In the genomic region with DNA sequence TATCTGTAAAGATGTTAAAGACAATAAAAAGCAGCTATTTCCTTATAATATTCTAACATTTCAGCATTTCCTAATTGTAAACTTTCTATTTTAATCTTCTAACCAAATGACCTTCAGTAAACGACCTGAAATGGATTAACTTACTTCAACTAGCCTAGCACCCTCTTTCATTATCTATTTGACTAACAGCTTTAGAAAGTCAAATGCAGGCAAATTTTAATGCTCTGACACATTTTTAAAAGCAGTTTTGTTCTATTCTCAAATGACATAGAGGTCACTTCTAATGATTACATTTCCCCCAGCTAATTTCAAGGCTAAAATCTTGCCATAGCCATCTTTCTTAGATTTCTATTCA, we compare ENCODE assay signal across 13 cellular contexts. TPM values are rescaled to one million over a fixed set of nuclear protein-coding genes. Genes with fewer than 3 reads are reported as not detected.
DNase-seq lines count a peak whose midpoint lies in the region; ATAC-seq and TF ChIP-seq lines count a peak whose summit lies in the region.
"Had no signal": no experiment of that assay in that cellular context is flagged by ENCODE, and none has a peak within 500 bp of the region (broad histone marks: within the 10 kb centered on the region; RNA-seq: fewer than 3 reads in every experiment).

No MANE protein-coding gene starts in this region.

- no peaks in the 10 kb centered on the region for H3K9me2 ChIP-seq in MM.1S (replicated peaks; ENCODE audit: insufficient read depth, low read length)

- H3K4me3 ChIP-seq in RWPE2 (ENCODE audit: severe bottlenecking) (no peak overlapping the region), MM.1S (ENCODE audit: low read length) (no peak overlapping the region)
- H3K4me3 ChIP-seq: uterus had no signal

- H3K9ac ChIP-seq in MM.1S (ENCODE audit: low read length), result no peak overlapping the region
- H3K9ac ChIP-seq: parathyroid adenoma had no signal

- TF ChIP-seq CTCF in 22Rv1 (IDR thresholded peaks at IDR 0.05), result no peak
- TF ChIP-seq CTCF in RWPE2 (IDR thresholded peaks at IDR 0.05; ENCODE audit: poor library complexity, severe bottlenecking), result no peak
- no peak for TF ChIP-seq CTCF in GM10266 (IDR thresholded peaks at IDR 0.05; ENCODE audit: control insufficient read depth, insufficient read depth, low read depth, missing control alignments)
- no peak for TF ChIP-seq CTCF in activated CD8-positive, alpha-beta T cell treated with anti-CD3 and anti-CD28 coated beads for 36 hours (IDR thresholded peaks at IDR 0.05)
- no peak for TF ChIP-seq CTCF in MM.1S (IDR thresholded peaks at IDR 0.05; ENCODE audit: low read length)

- intact Hi-C loops in activated CD8-positive, alpha-beta T cell treated with anti-CD3 and anti-CD28 coated beads for 36 hours (cut with micrococcal nuclease), result no loop called here

- no peak overlapping the region for H3K4me3 Mint-ChIP-seq in activated CD8-positive, alpha-beta T cell treated with anti-CD3 and anti-CD28 coated beads for 36 hours
- H3K4me3 Mint-ChIP-seq: activated CD4-positive, alpha-beta T cell treated with anti-CD3 and anti-CD28 coated beads, Interleukin-2, amount 10 ng/mL, durations not matched to agents 24 days and 14 days; activated naive CD8-positive, alpha-beta T cell had no signal

- H3K79me2 ChIP-seq in MM.1S (ENCODE audit: low read length), result no peaks in the 10 kb centered on the region
- H3K79me2 ChIP-seq: parathyroid adenoma had no signal

- no peaks in the 10 kb centered on the region for H3K36me3 Mint-ChIP-seq in activated CD8-positive, alpha-beta T cell treated with anti-CD3 and anti-CD28 coated beads for 36 hours (ENCODE audit: low read depth)
- H3K36me3 Mint-ChIP-seq: activated naive CD8-positive, alpha-beta T cell had no signal

- H2AFZ ChIP-seq in MM.1S (ENCODE audit: low read length), result no peak overlapping the region
- H2AFZ ChIP-seq: parathyroid adenoma had no signal

- peak overlapping the region; percentile 68 for H3K27ac ChIP-seq in 22Rv1
- H3K27ac ChIP-seq in RWPE2 (ENCODE audit: poor library complexity, severe bottlenecking), result peak overlapping the region; percentile 91
- no peak overlapping the region for H3K27ac ChIP-seq in MM.1S (ENCODE audit: low read length)
- H3K27ac ChIP-seq: parathyroid adenoma, uterus had no signal

- no peaks in the 10 kb centered on the region for H3K9me3 Mint-ChIP-seq in activated CD8-positive, alpha-beta T cell treated with anti-CD3 and anti-CD28 coated beads for 36 hours

- peak; percentile 59 for ATAC-seq in GM19463 (IDR thresholded peaks at IDR 0.05; ENCODE audit: unreplicated experiment)
- ATAC-seq in HG02973 (IDR thresholded peaks at IDR 0.05; ENCODE audit: unreplicated experiment), result peak; percentile 49
- ATAC-seq in RWPE2 (ENCODE audit: low read depth), result no peak
- no peak for ATAC-seq in activated CD8-positive, alpha-beta T cell treated with anti-CD3 and anti-CD28 coated beads for 36 hours

- DNase-seq in RWPE2 (ENCODE audit: low spot score) (no peak), GM10266 (ENCODE audit: extremely low spot score) (no peak), COLO668 (lab: John Stamatoyannopoulos, UW; ENCODE audit: unreplicated experiment) (no peak), MM.1S (no peak)
- DNase-seq in activated CD8-positive, alpha-beta T cell treated with anti-CD3 and anti-CD28 coated beads for 36 hours, result no peak
- DNase-seq: activated CD4-positive, alpha-beta T cell treated with anti-CD3 and anti-CD28 coated beads, Interleukin-2, amount 10 ng/mL, durations not matched to agents 24 days and 14 days; NCI-H146; uterus had no signal

- CTCF ChIA-PET in activated CD8-positive, alpha-beta T cell treated with anti-CD3 and anti-CD28 coated beads for 36 hours (lab: Charles Lee), result no interaction called here

- H3K4me1 ChIP-seq in RWPE2 (ENCODE audit: insufficient read depth, poor library complexity, severe bottlenecking) (peaks cover 32% of the 10 kb centered on the region), MM.1S (ENCODE audit: low read length) (no peaks in the 10 kb centered on the region)
- H3K4me1 ChIP-seq: parathyroid adenoma, uterus had no signal

- H3F3A ChIP-seq in MM.1S (ENCODE audit: insufficient read depth, low read length), result no peaks in the 10 kb centered on the region

- H4K20me1 ChIP-seq in MM.1S (ENCODE audit: insufficient read depth, low read length), result no peaks in the 10 kb centered on the region

- POLR2A ChIA-PET in activated CD8-positive, alpha-beta T cell treated with anti-CD3 and anti-CD28 coated beads for 36 hours (lab: Charles Lee), result no interaction called here

- no peaks in the 10 kb centered on the region for H3K27me3 Mint-ChIP-seq in activated CD8-positive, alpha-beta T cell treated with anti-CD3 and anti-CD28 coated beads for 36 hours
- H3K27me3 Mint-ChIP-seq: activated CD4-positive, alpha-beta T cell treated with anti-CD3 and anti-CD28 coated beads, Interleukin-2, amount 10 ng/mL, durations not matched to agents 24 days and 14 days; activated naive CD8-positive, alpha-beta T cell had no signal

- no peaks in the 10 kb centered on the region for H3K27me3 ChIP-seq in RWPE2 (ENCODE audit: insufficient read depth, poor library complexity, severe bottlenecking)
- no peaks in the 10 kb centered on the region for H3K27me3 ChIP-seq in MM.1S (replicated peaks; ENCODE audit: insufficient read depth, low read length)
- H3K27me3 ChIP-seq: uterus had no signal

- H3K9me3 ChIP-seq in RWPE2 (ENCODE audit: severe bottlenecking), result no peaks in the 10 kb centered on the region
- no peaks in the 10 kb centered on the region for H3K9me3 ChIP-seq in MM.1S (replicated peaks; ENCODE audit: insufficient read depth, low read length)
- H3K9me3 ChIP-seq: uterus had no signal

- H3K4me1 Mint-ChIP-seq in activated CD8-positive, alpha-beta T cell treated with anti-CD3 and anti-CD28 coated beads for 36 hours (ENCODE audit: low read depth), result no peaks in the 10 kb centered on the region
- H3K4me1 Mint-ChIP-seq: activated CD4-positive, alpha-beta T cell treated with anti-CD3 and anti-CD28 coated beads, Interleukin-2, amount 10 ng/mL, durations not matched to agents 24 days and 14 days had no signal

- peaks cover 72% of the 10 kb centered on the region for H3K36me3 ChIP-seq in RWPE2 (ENCODE audit: low read depth)
- no peaks in the 10 kb centered on the region for H3K36me3 ChIP-seq in MM.1S (replicated peaks; ENCODE audit: insufficient read depth, low read length)
- H3K36me3 ChIP-seq: uterus had no signal

- no peak overlapping the region for H3K4me2 ChIP-seq in MM.1S (ENCODE audit: low read depth, low read length)

- H3K27ac Mint-ChIP-seq in activated CD8-positive, alpha-beta T cell treated with anti-CD3 and anti-CD28 coated beads for 36 hours, result no peak overlapping the region
- H3K27ac Mint-ChIP-seq: activated CD4-positive, alpha-beta T cell treated with anti-CD3 and anti-CD28 coated beads, Interleukin-2, amount 10 ng/mL, durations not matched to agents 24 days and 14 days; activated naive CD8-positive, alpha-beta T cell had no signal

RNA-seq across cellular contexts. Expression of gene SLC7A11, which starts 41.9 kb away (rescaled TPM):
- 1 to 10 TPM; 3.7 to 4.5 TPM for total RNA-seq in activated CD8-positive, alpha-beta T cell treated with anti-CD3 and anti-CD28 coated beads for 36 hours

Comparison
In these comparisons a context has a peak if more than half of its experiments do, and no peak if none do; other contexts are left out.
1. ATAC-seq: peak in GM19463 (single experiment) and HG02973 (single experiment); none in RWPE2 (single experiment) and activated CD8-positive, alpha-beta T cell treated with anti-CD3 and anti-CD28 coated beads for 36 hours (single experiment).